8 cellular contexts compared by ENCODE assay signal in the genomic region with DNA sequence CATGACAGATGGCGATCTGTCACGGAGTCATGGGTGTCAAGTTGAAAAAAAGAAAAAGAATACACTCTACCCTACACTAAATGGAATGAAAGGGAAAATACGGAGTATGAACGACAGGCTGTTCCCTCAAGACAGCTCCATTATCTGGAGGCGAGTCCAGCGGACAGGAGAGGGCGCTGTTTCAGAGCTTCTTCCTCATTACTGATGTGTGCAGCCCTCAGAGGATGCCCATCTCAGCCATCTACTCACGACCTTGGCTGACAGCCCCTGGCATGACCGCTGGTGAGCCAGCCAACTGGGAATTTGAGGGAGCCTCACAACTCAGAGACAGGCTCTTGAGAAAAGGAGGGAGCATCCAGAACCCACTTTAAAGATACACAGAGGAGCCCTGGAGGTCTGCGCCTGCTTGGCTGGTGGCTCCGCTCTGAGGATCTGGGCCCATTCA. TPM values are rescaled to one million over a fixed set of nuclear protein-coding genes. Genes with fewer than 3 reads are reported as not detected.
DNase-seq lines count a peak whose midpoint lies in the region; ATAC-seq, FAIRE-seq and TF ChIP-seq lines count a peak whose summit lies in the region.

No MANE protein-coding gene starts in this region.

- DNase-seq in NCI-H1694 (lab: John Stamatoyannopoulos, UW) (peak; percentile 90), cerebellum (ENCODE audit: low spot score) (peak; percentile 85), HepG2 (ENCODE audit: low spot score) (peak; percentile 41), coronary artery (ENCODE audit: low spot score) (no peak)
- peak; percentile 68 for DNase-seq in activated CD4-positive, CD25-positive, alpha-beta regulatory T cell treated with anti-CD3 and anti-CD28 coated beads, Interleukin-2, amount 50 U/mL, for 16 hours (ENCODE audit: low read depth, low spot score)
- DNase-seq in stimulated activated CD4-positive, alpha-beta T cell treated with anti-CD3 and anti-CD28 coated beads, Interleukin-4, amount 100 ng/mL, for 48 hours (ENCODE audit: low read depth in 2 of 2) = peak; percentile 85 to 87

- no peak overlapping the region for H2AFZ ChIP-seq in HepG2 (ENCODE audit: low read length)

- no peak overlapping the region for H3K4me3 ChIP-seq in BLaER1 treated with 17β-estradiol and CSF1 and Interleukin-3, amounts not matched to agents 10 nM and 100 nM
- no peak overlapping the region for H3K4me3 ChIP-seq in HepG2 (replicated peaks in 1 of 3; ENCODE audit: insufficient read depth in 1 of 3, low read depth in 2 of 3, low read length in 3 of 3)
- no peak overlapping the region for H3K4me3 ChIP-seq in coronary artery

- FAIRE-seq in HepG2 (lab: Jason Lieb, UNC) = peak; percentile 18

- WGBS in HepG2 (ENCODE audit: low lambda C conversion rate) = 16% methylated on average over 8 of the region's 11 CpGs

- in situ Hi-C loops in HepG2 (cut with HindIII; ENCODE audit: extremely low pct_ligation_motif_present, low pct_unique_long_range_greater_than_20kb) = loop anchor here (5.0 kb wide), 1 partner anchor 193 kb away; no protein-coding TSS in a partner anchor

- no peaks in the 10 kb centered on the region for H4K20me1 ChIP-seq in BLaER1 treated with 17β-estradiol and CSF1 and Interleukin-3, amounts not matched to agents 10 nM and 100 nM
- no peaks in the 10 kb centered on the region for H4K20me1 ChIP-seq in HepG2 (ENCODE audit: insufficient read depth, low read length)

- ATAC-seq in GM19467 (IDR thresholded peaks at IDR 0.05; ENCODE audit: unreplicated experiment) = peak; percentile 19
- peak; percentile 90 for ATAC-seq in HepG2

- POLR2A ChIA-PET in HepG2 (lab: Yijun Ruan, JAX) = no interaction called here

- H3K4me2 ChIP-seq in BLaER1 treated with 17β-estradiol and CSF1 and Interleukin-3, amounts not matched to agents 10 nM and 100 nM = peak overlapping the region in 10 of 11 experiments; percentile 2 to 87 (median 20); a peak in 10 of 22 replicates
- H3K4me2 ChIP-seq in HepG2 (ENCODE audit: low read depth, low read length) = no peak overlapping the region

- no peak for TF ChIP-seq POLR2A in HepG2 (IDR thresholded peaks at IDR 0.05; ENCODE audit: insufficient read depth in 1 of 2, low read depth in 2 of 2, low read length in 2 of 2)

- no TSS peak for BruUV-seq in HepG2 (replicated peaks; lab: Mats Ljungman, UMichigan)

- CTCF ChIA-PET in HepG2 (lab: Yijun Ruan, JAX; ENCODE audit: low intra/inter-chr PET ratio, low total read pairs) = interaction anchor here (1.1 to 4.1 kb wide), 3 partner anchors 58 to 192 kb away, joined by 3 to 27 read pairs (median 4); no protein-coding TSS in a partner anchor

- TF ChIP-seq CTCF in HepG2 (CRISPR knock-in tag; IDR thresholded peaks at IDR 0.05) (peak; percentile 69), coronary artery (IDR thresholded peaks at IDR 0.05) (no peak)

- no peaks in the 10 kb centered on the region for H3K27me3 ChIP-seq in BLaER1 treated with 17β-estradiol and CSF1 and Interleukin-3, amounts not matched to agents 10 nM and 100 nM
- H3K27me3 ChIP-seq in HepG2 (ENCODE audit: control insufficient read depth in 1 of 2, insufficient read depth in 2 of 2, low read length in 2 of 2) = peaks cover 0 to 33% of the 10 kb centered on the region in 2 experiments; a peak in 2 of 5 replicates

- H3K79me2 ChIP-seq in HepG2 (ENCODE audit: insufficient read depth, low read length) = no peaks in the 10 kb centered on the region

- H3K9me3 ChIP-seq in BLaER1 treated with 17β-estradiol and CSF1 and Interleukin-3, amounts not matched to agents 10 nM and 100 nM (replicated peaks in 1 of 11) = no peaks in the 10 kb centered on the region
- no peaks in the 10 kb centered on the region for H3K9me3 ChIP-seq in HepG2 (ENCODE audit: low read length)

- TF ChIP-seq RAD21 in HepG2 (CRISPR knock-in tag; IDR thresholded peaks at IDR 0.05) = peak; percentile 66

- H3K27ac ChIP-seq in BLaER1 treated with 17β-estradiol and CSF1 and Interleukin-3, amounts not matched to agents 10 nM and 100 nM = no peak overlapping the region
- H3K27ac ChIP-seq in HepG2 (ENCODE audit: extremely low read length, insufficient read depth, low read length) (no peak overlapping the region), coronary artery (no peak overlapping the region)

- H3K4me1 ChIP-seq in BLaER1 treated with 17β-estradiol and CSF1 and Interleukin-3, amounts not matched to agents 10 nM and 100 nM = peaks cover 37 to 53% (median 42%) of the 10 kb centered on the region in 10 experiments
- H3K4me1 ChIP-seq in HepG2 (ENCODE audit: insufficient read depth, low read length) = peaks cover 14% of the 10 kb centered on the region

- no peak overlapping the region for H3K9ac ChIP-seq in BLaER1 treated with 17β-estradiol and CSF1 and Interleukin-3, amounts not matched to agents 10 nM and 100 nM
- H3K9ac ChIP-seq in HepG2 (ENCODE audit: insufficient read depth, low read depth, low read length) = no peak overlapping the region

- TF ChIP-seq EP300 in HepG2 (IDR thresholded peaks at IDR 0.05; ENCODE audit: low read depth in 2 of 2, low read length in 2 of 2) (no peak), HepG2 (CRISPR knock-in tag; IDR thresholded peaks at IDR 0.05; ENCODE audit: borderline replicate concordance) (no peak)

- no peaks in the 10 kb centered on the region for H3K36me3 ChIP-seq in BLaER1 treated with 17β-estradiol and CSF1 and Interleukin-3, amounts not matched to agents 10 nM and 100 nM
- H3K36me3 ChIP-seq in HepG2 (replicated peaks in 1 of 2; ENCODE audit: control insufficient read depth in 1 of 2, insufficient read depth in 2 of 2, low read length in 2 of 2) = no peaks in the 10 kb centered on the region

- intact Hi-C loops in HepG2 (cut with micrococcal nuclease; ENCODE audit: unreplicated experiment) = loop anchor here (1.0 kb wide), 1 partner anchor 193 kb away; no protein-coding TSS in a partner anchor

TF ChIP-seq in HepG2, 621 proteins besides CTCF, POLR2A, EP300 and RAD21:
- TF ChIP-seq SMC3 (IDR thresholded peaks at IDR 0.05; ENCODE audit: low read length) = peak; percentile 87
- TF ChIP-seq MIXL1 (CRISPR knock-in tag; IDR thresholded peaks at IDR 0.05) = 0 out of 2 replicates have a peak, but pooled peaks have one; percentile 24
- TF ChIP-seq, protein P1, sequence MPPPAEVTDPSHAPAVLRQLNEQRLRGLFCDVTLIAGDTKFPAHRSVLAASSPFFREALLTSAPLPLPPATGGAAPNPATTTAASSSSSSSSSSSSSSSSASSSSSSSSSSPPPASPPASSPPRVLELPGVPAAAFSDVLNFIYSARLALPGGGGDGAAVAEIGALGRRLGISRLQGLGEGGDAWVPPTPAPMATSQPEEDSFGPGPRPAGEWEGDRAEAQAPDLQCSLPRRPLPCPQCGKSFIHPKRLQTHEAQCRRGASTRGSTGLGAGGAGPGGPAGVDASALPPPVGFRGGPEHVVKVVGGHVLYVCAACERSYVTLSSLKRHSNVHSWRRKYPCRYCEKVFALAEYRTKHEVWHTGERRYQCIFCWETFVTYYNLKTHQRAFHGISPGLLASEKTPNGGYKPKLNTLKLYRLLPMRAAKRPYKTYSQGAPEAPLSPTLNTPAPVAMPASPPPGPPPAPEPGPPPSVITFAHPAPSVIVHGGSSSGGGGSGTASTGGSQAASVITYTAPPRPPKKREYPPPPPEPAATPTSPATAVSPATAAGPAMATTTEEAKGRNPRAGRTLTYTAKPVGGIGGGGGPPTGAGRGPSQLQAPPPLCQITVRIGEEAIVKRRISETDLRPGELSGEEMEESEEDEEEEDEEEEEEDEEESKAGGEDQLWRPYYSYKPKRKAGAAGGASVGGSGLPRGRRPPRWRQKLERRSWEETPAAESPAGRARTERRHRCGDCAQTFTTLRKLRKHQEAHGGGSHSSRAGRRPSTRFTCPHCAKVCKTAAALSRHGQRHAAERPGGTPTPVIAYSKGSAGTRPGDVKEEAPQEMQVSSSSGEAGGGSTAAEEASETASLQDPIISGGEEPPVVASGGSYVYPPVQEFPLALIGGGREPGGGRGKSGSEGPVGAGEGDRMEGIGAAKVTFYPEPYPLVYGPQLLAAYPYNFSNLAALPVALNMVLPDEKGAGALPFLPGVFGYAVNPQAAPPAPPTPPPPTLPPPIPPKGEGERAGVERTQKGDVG (CRISPR knock-in tag; IDR thresholded peaks at IDR 0.05; ENCODE audit: borderline replicate concordance) = no peak
- peak; percentile 54; the same call in 1 of the 2 replicates for TF ChIP-seq ELF3 (CRISPR knock-in tag; IDR thresholded peaks at IDR 0.05)
- peak; percentile 72 for TF ChIP-seq STAG1 (CRISPR knock-in tag; IDR thresholded peaks at IDR 0.05)

RNA-seq across cellular contexts. Expression of a gene that starts 49.6 kb away (rescaled TPM):
- total RNA-seq in cerebellum = 14.0 TPM
- 8.9 and 15.3 TPM in 2 replicates for total RNA-seq in HepG2 (2016; rRNA removed; fragmentation: Illumina TruSeq; extraction: Trizol)
- 1.5 and 2.5 TPM in 2 replicates for total RNA-seq in HepG2 (2016; cell fraction: cytosol; rRNA removed; fragmentation: Illumina TruSeq; extraction: Trizol; ENCODE audit: low read depth)
- total RNA-seq in HepG2 (2016; cell fraction: insoluble cytoplasmic fraction; rRNA removed; fragmentation: Illumina TruSeq; extraction: Trizol) = 9.3 and 15.3 TPM in 2 replicates
- 4.9 and 5.5 TPM in 2 replicates for total RNA-seq in HepG2 (2016; cell fraction: membrane; rRNA removed; fragmentation: Illumina TruSeq; extraction: Trizol)
- total RNA-seq in HepG2 (2016; cell fraction: nucleus; rRNA removed; fragmentation: Illumina TruSeq; extraction: Trizol) = 20.1 and 21.4 TPM in 2 replicates
- polyA plus RNA-seq in HepG2 (2011; rRNA removed) = 6.9 and 7.8 TPM in 2 replicates
- 3.7 and 6.5 TPM in 2 replicates for polyA plus RNA-seq in HepG2 (2011; cell fraction: cytosol; rRNA removed)
- polyA plus RNA-seq in HepG2 (2011; cell fraction: nucleus; rRNA removed) = 5.7 and 5.8 TPM in 2 replicates
- polyA plus RNA-seq in HepG2 (2012) = 17.7 and 22.3 TPM in 2 replicates
- polyA plus RNA-seq in HepG2 (2016; cell fraction: cytosol; fragmentation: Illumina TruSeq; extraction: Trizol; ENCODE audit: low read depth) = 2.4 and 2.6 TPM in 2 replicates
- polyA plus RNA-seq in HepG2 (2016; cell fraction: insoluble cytoplasmic fraction; fragmentation: Illumina TruSeq; extraction: Trizol; ENCODE audit: low read depth) = 31.2 and 41.1 TPM in 2 replicates
- 5.8 and 6.7 TPM in 2 replicates for polyA plus RNA-seq in HepG2 (2016; cell fraction: membrane; fragmentation: Illumina TruSeq; extraction: Trizol; ENCODE audit: low read depth)
- polyA plus RNA-seq in HepG2 (2016; cell fraction: nucleus; fragmentation: Illumina TruSeq; extraction: Trizol; ENCODE audit: insufficient read depth, low read depth) = 37.3 and 41.9 TPM in 2 replicates
- 1.5 and 2.2 TPM in 2 replicates for polyA minus RNA-seq in HepG2 (2011; rRNA and poly(A)+ RNA removed; ENCODE audit: low replicate concordance)
- 8.6 and 10.4 TPM in 2 replicates for polyA minus RNA-seq in HepG2 (2011; cell fraction: cytosol; rRNA and poly(A)+ RNA removed)
- polyA minus RNA-seq in HepG2 (2011; cell fraction: nucleus; rRNA and poly(A)+ RNA removed) = 30.1 and 30.3 TPM in 2 replicates
